8 cellular contexts compared by ENCODE assay signal in the genomic region with DNA sequence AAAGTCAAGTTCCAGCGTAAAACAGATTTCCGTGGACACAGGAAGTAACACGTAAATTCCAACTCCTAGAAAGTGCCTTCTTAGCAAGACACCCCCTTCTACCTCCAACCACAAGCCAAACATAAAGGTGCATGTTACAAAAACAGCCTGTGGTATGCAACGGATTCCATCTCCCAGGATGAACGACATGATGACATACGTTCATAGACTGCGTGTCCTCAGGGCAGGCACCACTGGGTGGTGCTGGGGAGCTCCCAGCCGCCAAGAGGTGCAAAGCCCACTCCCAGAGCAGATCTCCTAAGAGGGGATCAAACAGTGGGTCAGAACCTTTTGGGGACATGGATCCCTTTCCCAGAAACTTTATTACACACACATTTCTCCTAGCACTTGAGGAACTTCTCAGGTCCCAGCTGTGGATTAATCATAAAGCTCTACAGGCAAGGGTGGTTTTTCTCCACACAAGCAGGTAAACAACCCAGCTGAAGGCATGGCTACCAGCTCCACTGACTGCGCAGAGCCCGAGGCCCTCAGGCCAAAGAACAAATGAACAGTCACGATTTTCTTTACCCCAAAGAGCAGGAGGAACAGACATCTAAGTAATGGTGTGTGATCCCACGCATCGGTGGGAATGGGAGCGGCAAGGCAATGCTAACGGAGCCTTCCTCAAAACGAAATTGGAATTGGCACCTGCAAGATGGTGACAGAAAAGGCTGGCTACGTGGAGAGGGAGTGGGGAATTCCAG. TPM values are rescaled to one million over a fixed set of nuclear protein-coding genes. Genes with fewer than 3 reads are reported as not detected.
DNase-seq lines count a peak whose midpoint lies in the region; ATAC-seq and TF ChIP-seq lines count a peak whose summit lies in the region.

No MANE protein-coding gene starts in this region.

- H3K27me3 ChIP-seq in cardiac muscle cell: no peaks in the 10 kb centered on the region
- H3K27me3 ChIP-seq in MG63: no peaks in the 10 kb centered on the region

- peaks cover 13% of the 10 kb centered on the region for H3K36me3 Mint-ChIP-seq in T-cell
- H3K36me3 Mint-ChIP-seq in stimulated activated memory B cell treated with anti-CD40 and anti-IgM and Interleukin-4, amounts not matched to agents 10 μg/mL and 1 μg/mL and 100 μg/mL, for 72 hours: peaks cover 25% of the 10 kb centered on the region

- H3K4me3 ChIP-seq in cardiac muscle cell (no peak overlapping the region), MG63 (no peak overlapping the region)

- DNase-seq in GM20000 (ENCODE audit: low spot score) (no peak), T-cell (peak in 3 of 34 experiments; percentile 18 to 38 (median 19)), cardiac muscle cell (ENCODE audit: low read depth in 1 of 2, low spot score in 1 of 2) (peak in 1 of 2 donors; percentile 52), MG63 (no peak), 8988T (no peak), T-helper 2 cell (no peak)
- no peak for DNase-seq in activated CD4-positive, CD25-positive, alpha-beta regulatory T cell treated with anti-CD3 and anti-CD28 coated beads, Interleukin-2, amount 50 U/mL, for 72 hours

- no peaks in the 10 kb centered on the region for H3K9me3 Mint-ChIP-seq in T-cell
- no peaks in the 10 kb centered on the region for H3K9me3 Mint-ChIP-seq in stimulated activated memory B cell treated with anti-CD40 and anti-IgM and Interleukin-4, amounts not matched to agents 10 μg/mL and 1 μg/mL and 100 μg/mL, for 72 hours

- peaks cover 43% of the 10 kb centered on the region for H3K4me1 ChIP-seq in cardiac muscle cell (ENCODE audit: low read depth)

- CTCF ChIA-PET in T-cell (lab: Charles Lee): interaction anchor here in 1 of 2 donors (0.6 to 1.1 kb wide), 2 partner anchors 59 to 618 kb away, joined by 3 to 5 read pairs; no protein-coding TSS in a partner anchor

- peak overlapping the region in 1 of 3 donors; percentile 16 for H3K4me3 Mint-ChIP-seq in T-cell
- peak overlapping the region; percentile 52 for H3K4me3 Mint-ChIP-seq in stimulated activated memory B cell treated with anti-CD40 and anti-IgM and Interleukin-4, amounts not matched to agents 10 μg/mL and 1 μg/mL and 100 μg/mL, for 72 hours

- H3K27me3 Mint-ChIP-seq in T-cell: no peaks in the 10 kb centered on the region
- H3K27me3 Mint-ChIP-seq in stimulated activated memory B cell treated with anti-CD40 and anti-IgM and Interleukin-4, amounts not matched to agents 10 μg/mL and 1 μg/mL and 100 μg/mL, for 72 hours: no peaks in the 10 kb centered on the region

- POLR2A ChIA-PET in T-cell (lab: Charles Lee): no interaction called here

- no peak overlapping the region for H3K27ac Mint-ChIP-seq in T-cell
- H3K27ac Mint-ChIP-seq in stimulated activated memory B cell treated with anti-CD40 and anti-IgM and Interleukin-4, amounts not matched to agents 10 μg/mL and 1 μg/mL and 100 μg/mL, for 72 hours: peak overlapping the region; percentile 88

- peak overlapping the region; percentile 49 for H3K27ac ChIP-seq in cardiac muscle cell

- H3K4me1 Mint-ChIP-seq in T-cell: peaks cover 58 to 69% (median 60%) of the 10 kb centered on the region in 3 donors
- peaks cover 82% of the 10 kb centered on the region for H3K4me1 Mint-ChIP-seq in stimulated activated memory B cell treated with anti-CD40 and anti-IgM and Interleukin-4, amounts not matched to agents 10 μg/mL and 1 μg/mL and 100 μg/mL, for 72 hours

- peak in 3 of 4 experiments; percentile 40 to 86 (median 49) for ATAC-seq in T-cell (replicated peaks in 1 of 4)
- ATAC-seq in stimulated activated memory B cell treated with anti-CD40 and anti-IgM and Interleukin-4, amounts not matched to agents 10 μg/mL and 1 μg/mL and 100 μg/mL, for 72 hours: no peak

- TF ChIP-seq CTCF in GM20000 (IDR thresholded peaks at IDR 0.05; ENCODE audit: extremely low read depth, missing control alignments) (peak; percentile 54), cardiac muscle cell (IDR thresholded peaks at IDR 0.05; ENCODE audit: low read depth, low read length) (peak; percentile 41)

- no peaks in the 10 kb centered on the region for H3K36me3 ChIP-seq in cardiac muscle cell
- H3K36me3 ChIP-seq in MG63: peaks cover 25% of the 10 kb centered on the region

- H3K9me3 ChIP-seq in cardiac muscle cell (ENCODE audit: low read depth): no peaks in the 10 kb centered on the region
- H3K9me3 ChIP-seq in MG63: no peaks in the 10 kb centered on the region

RNA-seq across cellular contexts. Expression of a gene that starts 13.8 kb away (rescaled TPM):
- total RNA-seq in T-cell (100 to 1,000 TPM; 155 to 208 (median 190) TPM), cardiac muscle cell (554 and 624 TPM in 2 replicates)
- 844 and 1,063 TPM in 2 replicates for polyA plus RNA-seq in cardiac muscle cell
- 584 and 682 TPM in 2 replicates for total RNA-seq in MG63 (2014; rRNA removed; shearing (Covaris generic); ENCODE audit: low replicate concordance)
